2 cellular contexts compared by ENCODE assay signal in the genomic region with DNA sequence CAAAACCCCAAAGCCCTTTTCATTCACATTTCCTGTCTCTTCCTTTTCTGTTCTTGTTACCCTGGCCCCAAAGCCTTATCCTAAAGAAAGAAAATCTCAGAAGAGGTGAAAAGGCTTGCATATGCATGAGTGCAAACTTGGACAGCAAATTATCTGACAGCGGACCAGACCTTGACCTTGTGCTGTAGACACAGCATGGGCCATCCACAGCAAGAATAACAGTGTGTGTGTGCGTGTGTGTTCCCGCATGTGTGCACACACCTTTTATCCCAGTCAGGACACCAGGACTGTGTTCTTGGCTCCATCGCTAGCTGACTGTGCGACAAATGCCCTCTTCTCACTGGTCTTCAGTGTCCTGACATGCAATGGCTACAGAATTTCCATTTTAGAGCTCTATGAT.
A peak's percentile ranks its signal among the peaks of the same experiment; 100 is the strongest.
TF ChIP-seq lines count a peak whose summit lies in the region.

No MANE protein-coding gene starts in this region.

TF ChIP-seq in IMR-90, 13 proteins besides CTCF, POLR2A, EP300 and RAD21:
- TF ChIP-seq RCOR1 (IDR thresholded peaks at IDR 0.05; ENCODE audit: insufficient replicate concordance, low read length) (no peak), RFX5 (IDR thresholded peaks at IDR 0.05; ENCODE audit: low read depth, low read length) (no peak), MAZ (IDR thresholded peaks at IDR 0.05; ENCODE audit: borderline replicate concordance, low read depth, low read length) (no peak), BHLHE40 (IDR thresholded peaks at IDR 0.05; ENCODE audit: low read depth, low read length) (no peak), MAFK (IDR thresholded peaks at IDR 0.05; ENCODE audit: low read depth, low read length) (no peak), CHD1 (IDR thresholded peaks at IDR 0.05; ENCODE audit: low read depth, low read length) (no peak), SMC3 (IDR thresholded peaks at IDR 0.05; ENCODE audit: low read depth, low read length) (no peak), MXI1 (IDR thresholded peaks at IDR 0.05; ENCODE audit: borderline replicate concordance, low read depth, low read length) (no peak), FOS (IDR thresholded peaks at IDR 0.05; ENCODE audit: low read depth, low read length) (no peak), CEBPB (IDR thresholded peaks at IDR 0.05; ENCODE audit: low read depth, low read length) (no peak), NFE2L2 (IDR thresholded peaks at IDR 0.05; ENCODE audit: low read depth, low read length) (no peak)
- TF ChIP-seq, protein P1, sequence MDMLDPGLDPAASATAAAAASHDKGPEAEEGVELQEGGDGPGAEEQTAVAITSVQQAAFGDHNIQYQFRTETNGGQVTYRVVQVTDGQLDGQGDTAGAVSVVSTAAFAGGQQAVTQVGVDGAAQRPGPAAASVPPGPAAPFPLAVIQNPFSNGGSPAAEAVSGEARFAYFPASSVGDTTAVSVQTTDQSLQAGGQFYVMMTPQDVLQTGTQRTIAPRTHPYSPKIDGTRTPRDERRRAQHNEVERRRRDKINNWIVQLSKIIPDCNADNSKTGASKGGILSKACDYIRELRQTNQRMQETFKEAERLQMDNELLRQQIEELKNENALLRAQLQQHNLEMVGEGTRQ (IDR thresholded peaks at IDR 0.05; ENCODE audit: low read depth, low read length): no peak
- TF ChIP-seq, protein P2, sequence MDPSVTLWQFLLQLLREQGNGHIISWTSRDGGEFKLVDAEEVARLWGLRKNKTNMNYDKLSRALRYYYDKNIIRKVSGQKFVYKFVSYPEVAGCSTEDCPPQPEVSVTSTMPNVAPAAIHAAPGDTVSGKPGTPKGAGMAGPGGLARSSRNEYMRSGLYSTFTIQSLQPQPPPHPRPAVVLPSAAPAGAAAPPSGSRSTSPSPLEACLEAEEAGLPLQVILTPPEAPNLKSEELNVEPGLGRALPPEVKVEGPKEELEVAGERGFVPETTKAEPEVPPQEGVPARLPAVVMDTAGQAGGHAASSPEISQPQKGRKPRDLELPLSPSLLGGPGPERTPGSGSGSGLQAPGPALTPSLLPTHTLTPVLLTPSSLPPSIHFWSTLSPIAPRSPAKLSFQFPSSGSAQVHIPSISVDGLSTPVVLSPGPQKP (IDR thresholded peaks at IDR 0.05; ENCODE audit: borderline replicate concordance, low read depth, low read length): no peak

TF ChIP-seq in HepG2, 621 proteins besides CTCF, POLR2A, EP300 and RAD21 (continues in another document):
- TF ChIP-seq ZBTB38 (CRISPR knock-in tag; IDR thresholded peaks at IDR 0.05) (no peak), FOXK2 (IDR thresholded peaks at IDR 0.05) (no peak), SMARCE1 (IDR thresholded peaks at IDR 0.05; ENCODE audit: borderline replicate concordance) (no peak), SOX5 (CRISPR knock-in tag; IDR thresholded peaks at IDR 0.05; ENCODE audit: borderline replicate concordance) (no peak), RAD51 (IDR thresholded peaks at IDR 0.05; ENCODE audit: borderline replicate concordance) (no peak), GLI4 (CRISPR knock-in tag; IDR thresholded peaks at IDR 0.05; ENCODE audit: borderline replicate concordance) (no peak), HOXD1 (CRISPR knock-in tag; IDR thresholded peaks at IDR 0.05) (no peak), ZNF589 (CRISPR knock-in tag; conservative IDR thresholded peaks at IDR 0.05) (no peak), ZSCAN31 (CRISPR knock-in tag; IDR thresholded peaks at IDR 0.05; ENCODE audit: low read depth) (no peak), ELF3 (CRISPR knock-in tag; IDR thresholded peaks at IDR 0.05) (no peak), KMT2A (CRISPR knock-in tag; IDR thresholded peaks at IDR 0.05) (no peak), TEAD3 (CRISPR knock-in tag; optimal IDR thresholded peaks at IDR 0.05; ENCODE audit: borderline replicate concordance) (peak; percentile 26), TBL1XR1 (IDR thresholded peaks at IDR 0.05; ENCODE audit: borderline replicate concordance, low read length, partially characterized antibody) (peak; percentile 27), ZNF24 (IDR thresholded peaks at IDR 0.05) (no peak), U2AF1 (optimal IDR thresholded peaks at IDR 0.05; ENCODE audit: low read depth, low read length) (no peak), RARA (CRISPR knock-in tag; IDR thresholded peaks at IDR 0.05) (peak; percentile 57), TAF15 (IDR thresholded peaks at IDR 0.05; ENCODE audit: low read depth, low read length, poor library complexity, severe bottlenecking) (no peak), TMF1 (CRISPR knock-in tag; IDR thresholded peaks at IDR 0.05; ENCODE audit: low read depth) (no peak), NR2F1 (CRISPR knock-in tag; IDR thresholded peaks at IDR 0.05) (peak in 1 of 2 experiments; percentile 21; a peak in 1 of 4 replicates), ZKSCAN1 (IDR thresholded peaks at IDR 0.05; ENCODE audit: low read length) (peak; percentile 41; the same call in 1 of the 2 replicates), FOXA1 (IDR thresholded peaks at IDR 0.05) (no peak), FOXA1 (CRISPR knock-in tag; IDR thresholded peaks at IDR 0.05) (peak; percentile 39; the same call in 1 of the 2 replicates), ZBTB7A (CRISPR knock-in tag; IDR thresholded peaks at IDR 0.05) (no peak), KAT7 (CRISPR knock-in tag; IDR thresholded peaks at IDR 0.05; ENCODE audit: borderline replicate concordance) (no peak), MBNL3 (CRISPR knock-in tag; conservative IDR thresholded peaks at IDR 0.05) (no peak), ZNF674 (CRISPR knock-in tag; IDR thresholded peaks at IDR 0.05; ENCODE audit: low read depth) (no peak), ZNF367 (CRISPR knock-in tag; IDR thresholded peaks at IDR 0.05; ENCODE audit: borderline replicate concordance) (no peak), HCFC1 (IDR thresholded peaks at IDR 0.05; ENCODE audit: low read depth, low read length) (no peak), SMAD3 (CRISPR knock-in tag; IDR thresholded peaks at IDR 0.05) (no peak), HDAC6 (IDR thresholded peaks at IDR 0.05; ENCODE audit: low read depth, low read length) (no peak)
- TF ChIP-seq, protein P3, sequence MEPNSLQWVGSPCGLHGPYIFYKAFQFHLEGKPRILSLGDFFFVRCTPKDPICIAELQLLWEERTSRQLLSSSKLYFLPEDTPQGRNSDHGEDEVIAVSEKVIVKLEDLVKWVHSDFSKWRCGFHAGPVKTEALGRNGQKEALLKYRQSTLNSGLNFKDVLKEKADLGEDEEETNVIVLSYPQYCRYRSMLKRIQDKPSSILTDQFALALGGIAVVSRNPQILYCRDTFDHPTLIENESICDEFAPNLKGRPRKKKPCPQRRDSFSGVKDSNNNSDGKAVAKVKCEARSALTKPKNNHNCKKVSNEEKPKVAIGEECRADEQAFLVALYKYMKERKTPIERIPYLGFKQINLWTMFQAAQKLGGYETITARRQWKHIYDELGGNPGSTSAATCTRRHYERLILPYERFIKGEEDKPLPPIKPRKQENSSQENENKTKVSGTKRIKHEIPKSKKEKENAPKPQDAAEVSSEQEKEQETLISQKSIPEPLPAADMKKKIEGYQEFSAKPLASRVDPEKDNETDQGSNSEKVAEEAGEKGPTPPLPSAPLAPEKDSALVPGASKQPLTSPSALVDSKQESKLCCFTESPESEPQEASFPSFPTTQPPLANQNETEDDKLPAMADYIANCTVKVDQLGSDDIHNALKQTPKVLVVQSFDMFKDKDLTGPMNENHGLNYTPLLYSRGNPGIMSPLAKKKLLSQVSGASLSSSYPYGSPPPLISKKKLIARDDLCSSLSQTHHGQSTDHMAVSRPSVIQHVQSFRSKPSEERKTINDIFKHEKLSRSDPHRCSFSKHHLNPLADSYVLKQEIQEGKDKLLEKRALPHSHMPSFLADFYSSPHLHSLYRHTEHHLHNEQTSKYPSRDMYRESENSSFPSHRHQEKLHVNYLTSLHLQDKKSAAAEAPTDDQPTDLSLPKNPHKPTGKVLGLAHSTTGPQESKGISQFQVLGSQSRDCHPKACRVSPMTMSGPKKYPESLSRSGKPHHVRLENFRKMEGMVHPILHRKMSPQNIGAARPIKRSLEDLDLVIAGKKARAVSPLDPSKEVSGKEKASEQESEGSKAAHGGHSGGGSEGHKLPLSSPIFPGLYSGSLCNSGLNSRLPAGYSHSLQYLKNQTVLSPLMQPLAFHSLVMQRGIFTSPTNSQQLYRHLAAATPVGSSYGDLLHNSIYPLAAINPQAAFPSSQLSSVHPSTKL (CRISPR knock-in tag; IDR thresholded peaks at IDR 0.05): 0 out of 2 replicates have a peak, but pooled peaks have one; percentile 8
- TF ChIP-seq, protein P4, sequence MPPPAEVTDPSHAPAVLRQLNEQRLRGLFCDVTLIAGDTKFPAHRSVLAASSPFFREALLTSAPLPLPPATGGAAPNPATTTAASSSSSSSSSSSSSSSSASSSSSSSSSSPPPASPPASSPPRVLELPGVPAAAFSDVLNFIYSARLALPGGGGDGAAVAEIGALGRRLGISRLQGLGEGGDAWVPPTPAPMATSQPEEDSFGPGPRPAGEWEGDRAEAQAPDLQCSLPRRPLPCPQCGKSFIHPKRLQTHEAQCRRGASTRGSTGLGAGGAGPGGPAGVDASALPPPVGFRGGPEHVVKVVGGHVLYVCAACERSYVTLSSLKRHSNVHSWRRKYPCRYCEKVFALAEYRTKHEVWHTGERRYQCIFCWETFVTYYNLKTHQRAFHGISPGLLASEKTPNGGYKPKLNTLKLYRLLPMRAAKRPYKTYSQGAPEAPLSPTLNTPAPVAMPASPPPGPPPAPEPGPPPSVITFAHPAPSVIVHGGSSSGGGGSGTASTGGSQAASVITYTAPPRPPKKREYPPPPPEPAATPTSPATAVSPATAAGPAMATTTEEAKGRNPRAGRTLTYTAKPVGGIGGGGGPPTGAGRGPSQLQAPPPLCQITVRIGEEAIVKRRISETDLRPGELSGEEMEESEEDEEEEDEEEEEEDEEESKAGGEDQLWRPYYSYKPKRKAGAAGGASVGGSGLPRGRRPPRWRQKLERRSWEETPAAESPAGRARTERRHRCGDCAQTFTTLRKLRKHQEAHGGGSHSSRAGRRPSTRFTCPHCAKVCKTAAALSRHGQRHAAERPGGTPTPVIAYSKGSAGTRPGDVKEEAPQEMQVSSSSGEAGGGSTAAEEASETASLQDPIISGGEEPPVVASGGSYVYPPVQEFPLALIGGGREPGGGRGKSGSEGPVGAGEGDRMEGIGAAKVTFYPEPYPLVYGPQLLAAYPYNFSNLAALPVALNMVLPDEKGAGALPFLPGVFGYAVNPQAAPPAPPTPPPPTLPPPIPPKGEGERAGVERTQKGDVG (CRISPR knock-in tag; IDR thresholded peaks at IDR 0.05; ENCODE audit: borderline replicate concordance): no peak
- TF ChIP-seq, protein P5, sequence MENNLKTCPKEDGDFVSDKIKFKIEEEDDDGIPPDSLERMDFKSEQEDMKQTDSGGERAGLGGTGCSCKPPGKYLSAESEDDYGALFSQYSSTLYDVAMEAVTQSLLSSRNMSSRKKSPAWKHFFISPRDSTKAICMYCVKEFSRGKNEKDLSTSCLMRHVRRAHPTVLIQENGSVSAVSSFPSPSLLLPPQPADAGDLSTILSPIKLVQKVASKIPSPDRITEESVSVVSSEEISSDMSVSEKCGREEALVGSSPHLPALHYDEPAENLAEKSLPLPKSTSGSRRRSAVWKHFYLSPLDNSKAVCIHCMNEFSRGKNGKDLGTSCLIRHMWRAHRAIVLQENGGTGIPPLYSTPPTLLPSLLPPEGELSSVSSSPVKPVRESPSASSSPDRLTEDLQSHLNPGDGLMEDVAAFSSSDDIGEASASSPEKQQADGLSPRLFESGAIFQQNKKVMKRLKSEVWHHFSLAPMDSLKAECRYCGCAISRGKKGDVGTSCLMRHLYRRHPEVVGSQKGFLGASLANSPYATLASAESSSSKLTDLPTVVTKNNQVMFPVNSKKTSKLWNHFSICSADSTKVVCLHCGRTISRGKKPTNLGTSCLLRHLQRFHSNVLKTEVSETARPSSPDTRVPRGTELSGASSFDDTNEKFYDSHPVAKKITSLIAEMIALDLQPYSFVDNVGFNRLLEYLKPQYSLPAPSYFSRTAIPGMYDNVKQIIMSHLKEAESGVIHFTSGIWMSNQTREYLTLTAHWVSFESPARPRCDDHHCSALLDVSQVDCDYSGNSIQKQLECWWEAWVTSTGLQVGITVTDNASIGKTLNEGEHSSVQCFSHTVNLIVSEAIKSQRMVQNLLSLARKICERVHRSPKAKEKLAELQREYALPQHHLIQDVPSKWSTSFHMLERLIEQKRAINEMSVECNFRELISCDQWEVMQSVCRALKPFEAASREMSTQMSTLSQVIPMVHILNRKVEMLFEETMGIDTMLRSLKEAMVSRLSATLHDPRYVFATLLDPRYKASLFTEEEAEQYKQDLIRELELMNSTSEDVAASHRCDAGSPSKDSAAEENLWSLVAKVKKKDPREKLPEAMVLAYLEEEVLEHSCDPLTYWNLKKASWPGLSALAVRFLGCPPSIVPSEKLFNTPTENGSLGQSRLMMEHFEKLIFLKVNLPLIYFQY (CRISPR knock-in tag; IDR thresholded peaks at IDR 0.05; ENCODE audit: borderline replicate concordance): no peak
- TF ChIP-seq, protein P6, sequence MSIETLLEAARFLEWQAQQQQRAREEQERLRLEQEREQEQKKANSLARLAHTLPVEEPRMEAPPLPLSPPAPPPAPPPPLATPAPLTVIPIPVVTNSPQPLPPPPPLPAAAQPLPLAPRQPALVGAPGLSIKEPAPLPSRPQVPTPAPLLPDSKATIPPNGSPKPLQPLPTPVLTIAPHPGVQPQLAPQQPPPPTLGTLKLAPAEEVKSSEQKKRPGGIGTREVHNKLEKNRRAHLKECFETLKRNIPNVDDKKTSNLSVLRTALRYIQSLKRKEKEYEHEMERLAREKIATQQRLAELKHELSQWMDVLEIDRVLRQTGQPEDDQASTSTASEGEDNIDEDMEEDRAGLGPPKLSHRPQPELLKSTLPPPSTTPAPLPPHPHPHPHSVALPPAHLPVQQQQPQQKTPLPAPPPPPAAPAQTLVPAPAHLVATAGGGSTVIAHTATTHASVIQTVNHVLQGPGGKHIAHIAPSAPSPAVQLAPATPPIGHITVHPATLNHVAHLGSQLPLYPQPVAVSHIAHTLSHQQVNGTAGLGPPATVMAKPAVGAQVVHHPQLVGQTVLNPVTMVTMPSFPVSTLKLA (IDR thresholded peaks at IDR 0.05): no peak
- TF ChIP-seq, protein P7, sequence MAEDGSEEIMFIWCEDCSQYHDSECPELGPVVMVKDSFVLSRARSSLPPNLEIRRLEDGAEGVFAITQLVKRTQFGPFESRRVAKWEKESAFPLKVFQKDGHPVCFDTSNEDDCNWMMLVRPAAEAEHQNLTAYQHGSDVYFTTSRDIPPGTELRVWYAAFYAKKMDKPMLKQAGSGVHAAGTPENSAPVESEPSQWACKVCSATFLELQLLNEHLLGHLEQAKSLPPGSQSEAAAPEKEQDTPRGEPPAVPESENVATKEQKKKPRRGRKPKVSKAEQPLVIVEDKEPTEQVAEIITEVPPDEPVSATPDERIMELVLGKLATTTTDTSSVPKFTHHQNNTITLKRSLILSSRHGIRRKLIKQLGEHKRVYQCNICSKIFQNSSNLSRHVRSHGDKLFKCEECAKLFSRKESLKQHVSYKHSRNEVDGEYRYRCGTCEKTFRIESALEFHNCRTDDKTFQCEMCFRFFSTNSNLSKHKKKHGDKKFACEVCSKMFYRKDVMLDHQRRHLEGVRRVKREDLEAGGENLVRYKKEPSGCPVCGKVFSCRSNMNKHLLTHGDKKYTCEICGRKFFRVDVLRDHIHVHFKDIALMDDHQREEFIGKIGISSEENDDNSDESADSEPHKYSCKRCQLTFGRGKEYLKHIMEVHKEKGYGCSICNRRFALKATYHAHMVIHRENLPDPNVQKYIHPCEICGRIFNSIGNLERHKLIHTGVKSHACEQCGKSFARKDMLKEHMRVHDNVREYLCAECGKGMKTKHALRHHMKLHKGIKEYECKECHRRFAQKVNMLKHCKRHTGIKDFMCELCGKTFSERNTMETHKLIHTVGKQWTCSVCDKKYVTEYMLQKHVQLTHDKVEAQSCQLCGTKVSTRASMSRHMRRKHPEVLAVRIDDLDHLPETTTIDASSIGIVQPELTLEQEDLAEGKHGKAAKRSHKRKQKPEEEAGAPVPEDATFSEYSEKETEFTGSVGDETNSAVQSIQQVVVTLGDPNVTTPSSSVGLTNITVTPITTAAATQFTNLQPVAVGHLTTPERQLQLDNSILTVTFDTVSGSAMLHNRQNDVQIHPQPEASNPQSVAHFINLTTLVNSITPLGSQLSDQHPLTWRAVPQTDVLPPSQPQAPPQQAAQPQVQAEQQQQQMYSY (CRISPR knock-in tag; IDR thresholded peaks at IDR 0.05): no peak
